In genomic region chr1:167512262-167512661, GRCh38 we compare ENCODE assay signal across 1 cellular context.
TF ChIP-seq lines count a peak whose summit lies in the region.

No MANE protein-coding gene starts in this region.

TF ChIP-seq in K562, 482 proteins besides CTCF, POLR2A, EP300 and RAD21:
- TF ChIP-seq GTF2B (IDR thresholded peaks at IDR 0.05; ENCODE audit: extremely low read depth, insufficient read length) (no peak), ZNF212 (CRISPR knock-in tag; IDR thresholded peaks at IDR 0.05) (no peak), TARDBP (IDR thresholded peaks at IDR 0.05) (no peak), MAZ (CRISPR knock-in tag; conservative IDR thresholded peaks at IDR 0.05 in 1 of 2, IDR thresholded peaks at IDR 0.05 in 1 of 2) (no peak), TBL1XR1 (IDR thresholded peaks at IDR 0.05; ENCODE audit: low read length in 2 of 2) (no peak), ZC3H4 (CRISPR knock-in tag; IDR thresholded peaks at IDR 0.05; ENCODE audit: borderline replicate concordance) (no peak)
- TF ChIP-seq, protein P1, sequence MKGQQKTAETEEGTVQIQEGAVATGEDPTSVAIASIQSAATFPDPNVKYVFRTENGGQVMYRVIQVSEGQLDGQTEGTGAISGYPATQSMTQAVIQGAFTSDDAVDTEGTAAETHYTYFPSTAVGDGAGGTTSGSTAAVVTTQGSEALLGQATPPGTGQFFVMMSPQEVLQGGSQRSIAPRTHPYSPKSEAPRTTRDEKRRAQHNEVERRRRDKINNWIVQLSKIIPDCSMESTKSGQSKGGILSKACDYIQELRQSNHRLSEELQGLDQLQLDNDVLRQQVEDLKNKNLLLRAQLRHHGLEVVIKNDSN (CRISPR knock-in tag; IDR thresholded peaks at IDR 0.05): no peak
- TF ChIP-seq, protein P2, sequence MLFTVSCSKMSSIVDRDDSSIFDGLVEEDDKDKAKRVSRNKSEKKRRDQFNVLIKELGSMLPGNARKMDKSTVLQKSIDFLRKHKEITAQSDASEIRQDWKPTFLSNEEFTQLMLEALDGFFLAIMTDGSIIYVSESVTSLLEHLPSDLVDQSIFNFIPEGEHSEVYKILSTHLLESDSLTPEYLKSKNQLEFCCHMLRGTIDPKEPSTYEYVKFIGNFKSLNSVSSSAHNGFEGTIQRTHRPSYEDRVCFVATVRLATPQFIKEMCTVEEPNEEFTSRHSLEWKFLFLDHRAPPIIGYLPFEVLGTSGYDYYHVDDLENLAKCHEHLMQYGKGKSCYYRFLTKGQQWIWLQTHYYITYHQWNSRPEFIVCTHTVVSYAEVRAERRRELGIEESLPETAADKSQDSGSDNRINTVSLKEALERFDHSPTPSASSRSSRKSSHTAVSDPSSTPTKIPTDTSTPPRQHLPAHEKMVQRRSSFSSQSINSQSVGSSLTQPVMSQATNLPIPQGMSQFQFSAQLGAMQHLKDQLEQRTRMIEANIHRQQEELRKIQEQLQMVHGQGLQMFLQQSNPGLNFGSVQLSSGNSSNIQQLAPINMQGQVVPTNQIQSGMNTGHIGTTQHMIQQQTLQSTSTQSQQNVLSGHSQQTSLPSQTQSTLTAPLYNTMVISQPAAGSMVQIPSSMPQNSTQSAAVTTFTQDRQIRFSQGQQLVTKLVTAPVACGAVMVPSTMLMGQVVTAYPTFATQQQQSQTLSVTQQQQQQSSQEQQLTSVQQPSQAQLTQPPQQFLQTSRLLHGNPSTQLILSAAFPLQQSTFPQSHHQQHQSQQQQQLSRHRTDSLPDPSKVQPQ (CRISPR knock-in tag; IDR thresholded peaks at IDR 0.05; ENCODE audit: borderline replicate concordance): no peak
- TF ChIP-seq, protein P3, sequence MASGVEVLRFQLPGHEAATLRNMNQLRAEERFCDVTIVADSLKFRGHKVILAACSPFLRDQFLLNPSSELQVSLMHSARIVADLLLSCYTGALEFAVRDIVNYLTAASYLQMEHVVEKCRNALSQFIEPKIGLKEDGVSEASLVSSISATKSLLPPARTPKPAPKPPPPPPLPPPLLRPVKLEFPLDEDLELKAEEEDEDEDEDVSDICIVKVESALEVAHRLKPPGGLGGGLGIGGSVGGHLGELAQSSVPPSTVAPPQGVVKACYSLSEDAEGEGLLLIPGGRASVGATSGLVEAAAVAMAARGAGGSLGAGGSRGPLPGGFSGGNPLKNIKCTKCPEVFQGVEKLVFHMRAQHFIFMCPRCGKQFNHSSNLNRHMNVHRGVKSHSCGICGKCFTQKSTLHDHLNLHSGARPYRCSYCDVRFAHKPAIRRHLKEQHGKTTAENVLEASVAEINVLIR (CRISPR knock-in tag; IDR thresholded peaks at IDR 0.05): no peak
